ENCODE assay signal across 18 cellular contexts in genomic region chr1:18537386-18538306, GRCh38. TPM values are rescaled to one million over a fixed set of nuclear protein-coding genes. Genes with fewer than 3 reads are reported as not detected.
DNase-seq lines count a peak whose midpoint lies in the region; ATAC-seq and TF ChIP-seq lines count a peak whose summit lies in the region.
"Had no signal": no experiment of that assay in that cellular context is flagged by ENCODE, and none has a peak within 500 bp of the region (broad histone marks: within the 10 kb centered on the region; RNA-seq: fewer than 3 reads in every experiment).

No MANE protein-coding gene starts in this region.

- H3K9me3 ChIP-seq in WERI-Rb-1 (ENCODE audit: severe bottlenecking), result no peaks in the 10 kb centered on the region
- H3K9me3 ChIP-seq in endodermal cell (ENCODE audit: control insufficient read depth, low read length), result no peaks in the 10 kb centered on the region
- no peaks in the 10 kb centered on the region for H3K9me3 ChIP-seq in osteoblast (ENCODE audit: low read depth, low read length)

- no peak overlapping the region for H3K4me3 Mint-ChIP-seq in endodermal cell
- no peak overlapping the region for H3K4me3 Mint-ChIP-seq in type B pancreatic cell

- no peaks in the 10 kb centered on the region for H3K79me2 ChIP-seq in osteoblast (ENCODE audit: insufficient read depth, low read length)

- H3K9ac ChIP-seq in endodermal cell (ENCODE audit: extremely low read depth, low read length, poor library complexity, severe bottlenecking), result no peak overlapping the region

- H3K27ac ChIP-seq in WERI-Rb-1 (no peak overlapping the region), endodermal cell (ENCODE audit: low read depth, low read length) (no peak overlapping the region), osteoblast (ENCODE audit: low read depth, low read length) (no peak overlapping the region)

- TF ChIP-seq CTCF in WERI-Rb-1 (IDR thresholded peaks at IDR 0.05; ENCODE audit: low read depth, low read length), result no peak
- no peak for TF ChIP-seq CTCF in endodermal cell (conservative IDR thresholded peaks at IDR 0.05)
- no peak for TF ChIP-seq CTCF in osteoblast (IDR thresholded peaks at IDR 0.05; ENCODE audit: extremely low read depth, low read depth, low read length)
- no peak for TF ChIP-seq CTCF in type B pancreatic cell (conservative IDR thresholded peaks at IDR 0.05)

- 91 to 92% methylated on average over 9 to 16 of the region's 16 CpGs for WGBS in endodermal cell (ENCODE audit: insufficient coverage in 1 of 2, insufficient read length in 1 of 2), 2 experiments

- H3K4me1 Mint-ChIP-seq in endodermal cell (peaks cover 47% of the 10 kb centered on the region), type B pancreatic cell (ENCODE audit: unreplicated experiment) (peaks cover 6% of the 10 kb centered on the region)

- H3K36me3 Mint-ChIP-seq in endodermal cell (ENCODE audit: low read depth) (no peaks in the 10 kb centered on the region), type B pancreatic cell (no peaks in the 10 kb centered on the region)

- H3K27ac Mint-ChIP-seq in endodermal cell (no peak overlapping the region), type B pancreatic cell (no peak overlapping the region)

- peaks cover 40% of the 10 kb centered on the region for H3K27me3 Mint-ChIP-seq in endodermal cell (ENCODE audit: insufficient read depth)
- H3K27me3 Mint-ChIP-seq in type B pancreatic cell, result peaks cover 64% of the 10 kb centered on the region

- H4K20me1 ChIP-seq in osteoblast (ENCODE audit: insufficient read depth, low read length), result no peaks in the 10 kb centered on the region

- H2AFZ ChIP-seq in osteoblast (ENCODE audit: low read length), result no peak overlapping the region

- DNase-seq in WERI-Rb-1 (peak; percentile 1), endodermal cell (peak; percentile 38), osteoblast (ENCODE audit: insufficient read length, low spot score, missing footprints) (peak; percentile 63), type B pancreatic cell (ENCODE audit: extremely low spot score, unreplicated experiment) (peak; percentile 60), glomerular visceral epithelial cell (ENCODE audit: extremely low spot score) (no peak), mucosa of gallbladder (ENCODE audit: low spot score) (no peak)
- DNase-seq: C1 segment of cervical spinal cord, DMS79 treated with DMSO at 0.1 percent for 48 hours, KBM-7, NCI-H1105, NCI-H1694, NCI-H2107, NCI-H510A treated with DMSO at 0.1 percent for 48 hours, NCI-H82, OCI-M1, SHP77 had no signal

- peaks cover 5% of the 10 kb centered on the region for H3K4me1 ChIP-seq in endodermal cell (ENCODE audit: control insufficient read depth, insufficient read depth, low read length)
- no peaks in the 10 kb centered on the region for H3K4me1 ChIP-seq in osteoblast (ENCODE audit: insufficient read depth, low read length)

- H3K27me3 ChIP-seq in WERI-Rb-1 (ENCODE audit: insufficient read depth, low read depth, severe bottlenecking) (peaks cover 24% of the 10 kb centered on the region), endodermal cell (ENCODE audit: control insufficient read depth, insufficient read depth, low read length, poor library complexity, severe bottlenecking) (peaks cover 45% of the 10 kb centered on the region), osteoblast (ENCODE audit: insufficient read depth, low read length) (no peaks in the 10 kb centered on the region)

- no peak overlapping the region for H3K4me3 ChIP-seq in WERI-Rb-1 (ENCODE audit: low read depth, low read length)
- H3K4me3 ChIP-seq in endodermal cell (ENCODE audit: low read length), result no peak overlapping the region
- no peak overlapping the region for H3K4me3 ChIP-seq in osteoblast (ENCODE audit: insufficient read depth, low read length)

- H3K36me3 ChIP-seq in WERI-Rb-1, result no peaks in the 10 kb centered on the region
- H3K36me3 ChIP-seq in endodermal cell (ENCODE audit: control insufficient read depth, insufficient read depth, low read length), result no peaks in the 10 kb centered on the region
- H3K36me3 ChIP-seq in osteoblast (ENCODE audit: insufficient read depth, low read length), result no peaks in the 10 kb centered on the region

- ATAC-seq in HG03432 (IDR thresholded peaks at IDR 0.05; ENCODE audit: unreplicated experiment), result no peak
- ATAC-seq: HepG2 had no signal

- H3K9me3 Mint-ChIP-seq in endodermal cell (no peaks in the 10 kb centered on the region), type B pancreatic cell (no peaks in the 10 kb centered on the region)

- H3K4me2 ChIP-seq in osteoblast (ENCODE audit: insufficient read depth, low read length), result no peak overlapping the region

RNA-seq across cellular contexts. Expression of gene KLHDC7A, which starts 56.9 kb away (rescaled TPM):
- total RNA-seq in endodermal cell, result 1 to 10 TPM; 4.4 to 7.2 TPM
- polyA plus RNA-seq in endodermal cell (2013, experiment 1 of 2), result 1.1 TPM
- 1.3 TPM for polyA plus RNA-seq in endodermal cell (2013, experiment 2 of 2)
- not detected in 2 replicates for total RNA-seq in osteoblast
- total RNA-seq in type B pancreatic cell (ENCODE audit: low replicate concordance), result 0.38 and 0.94 TPM in 2 replicates
- 9.6 TPM for total RNA-seq in mucosa of gallbladder

Comparison
In these comparisons a context has a peak if more than half of its experiments do, and no peak if none do; other contexts are left out.
1. DNase-seq: peak in WERI-Rb-1 (single experiment), endodermal cell (single experiment), osteoblast (single experiment) and type B pancreatic cell (single experiment); none in glomerular visceral epithelial cell (single experiment) and mucosa of gallbladder (single experiment).